Comparison of ENCODE assay signal across 1 cellular context in the genomic region with DNA sequence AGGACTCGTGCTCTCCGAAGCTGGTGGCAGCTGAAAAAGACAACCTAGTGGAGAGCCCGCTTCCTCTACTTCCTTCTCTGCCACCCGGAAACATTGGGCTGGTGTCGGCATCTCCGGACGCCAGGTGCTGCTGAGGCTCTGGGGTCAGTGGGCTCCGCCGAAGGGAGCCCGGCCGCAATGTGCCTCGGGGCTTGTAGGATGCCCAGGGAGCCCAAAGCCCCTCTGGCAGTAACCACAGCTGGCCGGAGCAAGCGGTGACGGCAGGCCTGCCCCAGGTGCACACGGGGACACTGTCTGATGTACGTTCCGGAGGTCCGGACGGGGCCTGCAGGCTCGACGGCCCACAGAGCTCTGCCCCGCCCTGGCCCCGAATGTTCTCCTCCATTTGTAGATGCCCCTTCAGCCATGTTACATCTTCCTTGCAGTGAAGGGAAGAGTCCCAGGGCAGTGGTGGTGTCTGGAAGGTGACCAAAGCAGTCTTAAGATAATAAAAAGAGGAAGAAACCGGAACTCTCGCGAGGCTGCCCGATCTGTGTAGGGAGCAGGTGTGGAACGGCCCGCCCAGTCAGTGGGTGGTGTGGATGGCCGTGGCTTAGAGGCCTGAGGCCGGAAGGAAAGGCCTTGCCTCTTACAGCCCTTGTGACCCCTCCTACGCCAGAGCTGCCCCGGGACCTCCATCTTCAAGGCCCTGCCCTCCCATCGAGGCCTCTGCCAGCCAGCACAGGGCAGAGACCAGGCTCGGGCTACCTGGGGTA.
TF ChIP-seq lines count a peak whose summit lies in the region.

No MANE protein-coding gene starts in this region.

TF ChIP-seq in K562, 482 proteins besides CTCF, POLR2A, EP300 and RAD21:
- peak; percentile 55 for TF ChIP-seq CHD2 (IDR thresholded peaks at IDR 0.05; ENCODE audit: low read depth, low read length)
- TF ChIP-seq, protein P1, sequence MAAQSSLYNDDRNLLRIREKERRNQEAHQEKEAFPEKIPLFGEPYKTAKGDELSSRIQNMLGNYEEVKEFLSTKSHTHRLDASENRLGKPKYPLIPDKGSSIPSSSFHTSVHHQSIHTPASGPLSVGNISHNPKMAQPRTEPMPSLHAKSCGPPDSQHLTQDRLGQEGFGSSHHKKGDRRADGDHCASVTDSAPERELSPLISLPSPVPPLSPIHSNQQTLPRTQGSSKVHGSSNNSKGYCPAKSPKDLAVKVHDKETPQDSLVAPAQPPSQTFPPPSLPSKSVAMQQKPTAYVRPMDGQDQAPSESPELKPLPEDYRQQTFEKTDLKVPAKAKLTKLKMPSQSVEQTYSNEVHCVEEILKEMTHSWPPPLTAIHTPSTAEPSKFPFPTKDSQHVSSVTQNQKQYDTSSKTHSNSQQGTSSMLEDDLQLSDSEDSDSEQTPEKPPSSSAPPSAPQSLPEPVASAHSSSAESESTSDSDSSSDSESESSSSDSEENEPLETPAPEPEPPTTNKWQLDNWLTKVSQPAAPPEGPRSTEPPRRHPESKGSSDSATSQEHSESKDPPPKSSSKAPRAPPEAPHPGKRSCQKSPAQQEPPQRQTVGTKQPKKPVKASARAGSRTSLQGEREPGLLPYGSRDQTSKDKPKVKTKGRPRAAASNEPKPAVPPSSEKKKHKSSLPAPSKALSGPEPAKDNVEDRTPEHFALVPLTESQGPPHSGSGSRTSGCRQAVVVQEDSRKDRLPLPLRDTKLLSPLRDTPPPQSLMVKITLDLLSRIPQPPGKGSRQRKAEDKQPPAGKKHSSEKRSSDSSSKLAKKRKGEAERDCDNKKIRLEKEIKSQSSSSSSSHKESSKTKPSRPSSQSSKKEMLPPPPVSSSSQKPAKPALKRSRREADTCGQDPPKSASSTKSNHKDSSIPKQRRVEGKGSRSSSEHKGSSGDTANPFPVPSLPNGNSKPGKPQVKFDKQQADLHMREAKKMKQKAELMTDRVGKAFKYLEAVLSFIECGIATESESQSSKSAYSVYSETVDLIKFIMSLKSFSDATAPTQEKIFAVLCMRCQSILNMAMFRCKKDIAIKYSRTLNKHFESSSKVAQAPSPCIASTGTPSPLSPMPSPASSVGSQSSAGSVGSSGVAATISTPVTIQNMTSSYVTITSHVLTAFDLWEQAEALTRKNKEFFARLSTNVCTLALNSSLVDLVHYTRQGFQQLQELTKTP (IDR thresholded peaks at IDR 0.05; ENCODE audit: low read depth in 1 of 2, partially characterized antibody in 2 of 2) = no peak
- TF ChIP-seq, protein P2, sequence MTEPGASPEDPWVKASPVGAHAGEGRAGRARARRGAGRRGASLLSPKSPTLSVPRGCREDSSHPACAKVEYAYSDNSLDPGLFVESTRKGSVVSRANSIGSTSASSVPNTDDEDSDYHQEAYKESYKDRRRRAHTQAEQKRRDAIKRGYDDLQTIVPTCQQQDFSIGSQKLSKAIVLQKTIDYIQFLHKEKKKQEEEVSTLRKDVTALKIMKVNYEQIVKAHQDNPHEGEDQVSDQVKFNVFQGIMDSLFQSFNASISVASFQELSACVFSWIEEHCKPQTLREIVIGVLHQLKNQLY (CRISPR knock-in tag; conservative IDR thresholded peaks at IDR 0.05) = no peak
- peak; percentile 68 for TF ChIP-seq ZFX (CRISPR knock-in tag; IDR thresholded peaks at IDR 0.05)
- TF ChIP-seq, protein P3, sequence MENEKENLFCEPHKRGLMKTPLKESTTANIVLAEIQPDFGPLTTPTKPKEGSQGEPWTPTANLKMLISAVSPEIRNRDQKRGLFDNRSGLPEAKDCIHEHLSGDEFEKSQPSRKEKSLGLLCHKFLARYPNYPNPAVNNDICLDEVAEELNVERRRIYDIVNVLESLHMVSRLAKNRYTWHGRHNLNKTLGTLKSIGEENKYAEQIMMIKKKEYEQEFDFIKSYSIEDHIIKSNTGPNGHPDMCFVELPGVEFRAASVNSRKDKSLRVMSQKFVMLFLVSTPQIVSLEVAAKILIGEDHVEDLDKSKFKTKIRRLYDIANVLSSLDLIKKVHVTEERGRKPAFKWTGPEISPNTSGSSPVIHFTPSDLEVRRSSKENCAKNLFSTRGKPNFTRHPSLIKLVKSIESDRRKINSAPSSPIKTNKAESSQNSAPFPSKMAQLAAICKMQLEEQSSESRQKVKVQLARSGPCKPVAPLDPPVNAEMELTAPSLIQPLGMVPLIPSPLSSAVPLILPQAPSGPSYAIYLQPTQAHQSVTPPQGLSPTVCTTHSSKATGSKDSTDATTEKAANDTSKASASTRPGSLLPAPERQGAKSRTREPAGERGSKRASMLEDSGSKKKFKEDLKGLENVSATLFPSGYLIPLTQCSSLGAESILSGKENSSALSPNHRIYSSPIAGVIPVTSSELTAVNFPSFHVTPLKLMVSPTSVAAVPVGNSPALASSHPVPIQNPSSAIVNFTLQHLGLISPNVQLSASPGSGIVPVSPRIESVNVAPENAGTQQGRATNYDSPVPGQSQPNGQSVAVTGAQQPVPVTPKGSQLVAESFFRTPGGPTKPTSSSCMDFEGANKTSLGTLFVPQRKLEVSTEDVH (IDR thresholded peaks at IDR 0.05; ENCODE audit: low read depth, partially characterized antibody) = no peak
- TF ChIP-seq LCOR (CRISPR knock-in tag; IDR thresholded peaks at IDR 0.05) = no peak
- no peak for TF ChIP-seq TARDBP (IDR thresholded peaks at IDR 0.05)
- TF ChIP-seq, protein P4, sequence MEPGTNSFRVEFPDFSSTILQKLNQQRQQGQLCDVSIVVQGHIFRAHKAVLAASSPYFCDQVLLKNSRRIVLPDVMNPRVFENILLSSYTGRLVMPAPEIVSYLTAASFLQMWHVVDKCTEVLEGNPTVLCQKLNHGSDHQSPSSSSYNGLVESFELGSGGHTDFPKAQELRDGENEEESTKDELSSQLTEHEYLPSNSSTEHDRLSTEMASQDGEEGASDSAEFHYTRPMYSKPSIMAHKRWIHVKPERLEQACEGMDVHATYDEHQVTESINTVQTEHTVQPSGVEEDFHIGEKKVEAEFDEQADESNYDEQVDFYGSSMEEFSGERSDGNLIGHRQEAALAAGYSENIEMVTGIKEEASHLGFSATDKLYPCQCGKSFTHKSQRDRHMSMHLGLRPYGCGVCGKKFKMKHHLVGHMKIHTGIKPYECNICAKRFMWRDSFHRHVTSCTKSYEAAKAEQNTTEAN (CRISPR knock-in tag; IDR thresholded peaks at IDR 0.05) = no peak
- TF ChIP-seq GATAD2A (IDR thresholded peaks at IDR 0.05) = no peak
- TF ChIP-seq BMI1 (IDR thresholded peaks at IDR 0.05; ENCODE audit: low read length) = no peak
TF ChIP-seq in K562: peak in this region for 2.
